In the genomic region with DNA sequence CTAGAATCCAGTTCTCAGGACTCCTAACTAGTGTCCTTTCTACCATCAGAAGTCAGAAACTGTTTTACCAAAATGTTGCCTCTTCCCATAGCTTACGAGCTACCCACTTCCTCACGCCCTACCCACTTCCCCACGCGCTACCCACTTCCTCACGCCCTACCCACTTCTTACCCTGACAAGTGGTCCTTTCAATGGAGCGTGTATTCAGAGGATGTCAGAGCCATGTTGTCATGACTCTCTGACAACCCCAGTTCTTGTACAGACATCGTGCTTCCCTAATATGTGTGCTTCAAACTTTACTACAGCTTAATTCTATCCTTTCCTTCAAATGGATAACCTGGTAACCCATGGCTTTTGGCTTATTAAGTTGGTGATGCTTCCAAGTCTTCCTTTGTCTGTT, we compare ENCODE assay signal across 9 cellular contexts.
DNase-seq lines count a peak whose midpoint lies in the region; ATAC-seq, FAIRE-seq and TF ChIP-seq lines count a peak whose summit lies in the region.
"Had no signal": no experiment of that assay in that cellular context is flagged by ENCODE, and none has a peak within 500 bp of the region (broad histone marks: within the 10 kb centered on the region; RNA-seq: fewer than 3 reads in every experiment).

No MANE protein-coding gene starts in this region.

- TF ChIP-seq CTCF in GM13976 (IDR thresholded peaks at IDR 0.05; ENCODE audit: borderline replicate concordance, control extremely low read depth, extremely low read depth, insufficient read depth, missing control alignments) (no peak), endothelial cell of umbilical vein (IDR thresholded peaks at IDR 0.05; ENCODE audit: extremely low read depth in 1 of 2, insufficient read depth in 1 of 2, low read depth in 1 of 2, low read length in 2 of 2) (no peak)

- H4K20me1 ChIP-seq in endothelial cell of umbilical vein (replicated peaks; ENCODE audit: control insufficient read depth, extremely low read depth, insufficient read depth, low read length) = no peaks in the 10 kb centered on the region

- no peaks in the 10 kb centered on the region for H3K9me3 ChIP-seq in endothelial cell of umbilical vein (replicated peaks; ENCODE audit: control insufficient read depth, insufficient read depth, low read length)

- no peak for TF ChIP-seq POLR2A in endothelial cell of umbilical vein (IDR thresholded peaks at IDR 0.05; ENCODE audit: low read depth, low read length)

- no peaks in the 10 kb centered on the region for H3K79me2 ChIP-seq in endothelial cell of umbilical vein (ENCODE audit: control insufficient read depth, insufficient read depth, low read length)

- H3K4me2 ChIP-seq in endothelial cell of umbilical vein (ENCODE audit: insufficient read depth, low read length) = no peak overlapping the region

- H2AFZ ChIP-seq in endothelial cell of umbilical vein (ENCODE audit: low read depth, low read length) = peak overlapping the region; percentile 43

- no peak for FAIRE-seq in endothelial cell of umbilical vein (lab: Jason Lieb, UNC)

- no peak overlapping the region for H3K9ac ChIP-seq in endothelial cell of umbilical vein (replicated peaks; ENCODE audit: extremely low read depth, insufficient read depth, low read length)

- ATAC-seq in GM21515 (IDR thresholded peaks at IDR 0.05; ENCODE audit: unreplicated experiment) (peak; percentile 20), HG03469 (IDR thresholded peaks at IDR 0.05; ENCODE audit: unreplicated experiment) (peak; percentile 10)

- no peak overlapping the region for H3K4me3 ChIP-seq in endothelial cell of umbilical vein (replicated peaks in 1 of 3; ENCODE audit: insufficient read depth in 1 of 3, low read depth in 1 of 3, low read length in 3 of 3)

- BruUV-seq in endothelial cell of umbilical vein (replicated peaks; lab: Mats Ljungman, UMichigan) = no TSS peak

- no peaks in the 10 kb centered on the region for H3K9me1 ChIP-seq in endothelial cell of umbilical vein (replicated peaks; ENCODE audit: control insufficient read depth, extremely low read depth, insufficient read depth, low read length)

- intact Hi-C loops in endothelial cell of umbilical vein (cut with micrococcal nuclease) = loop anchor here (1.0 to 5.0 kb wide), 2 partner anchors 323 to 453 kb away; no protein-coding TSS in a partner anchor

- POLR2A ChIA-PET in endothelial cell of umbilical vein (lab: Charles Lee) = interaction anchor here (0.7 kb wide), 1 partner anchor 313 kb away, joined by 4 read pairs; no protein-coding TSS in a partner anchor

- no peaks in the 10 kb centered on the region for H3K4me1 ChIP-seq in endothelial cell of umbilical vein (ENCODE audit: control insufficient read depth, extremely low read depth, insufficient read depth, low read length)

- in situ Hi-C loops in GM13976 (cut with MboI; ENCODE audit: low sequenced_read_pairs, unreplicated experiment) = no loop called here

- dilution Hi-C loops in endothelial cell of umbilical vein (cut with MboI; ENCODE audit: extremely low pct_ligation_motif_present, low sequenced_read_pairs) = no loop called here

- DNase-seq in GM13976 (ENCODE audit: low spot score) (peak; percentile 17), endothelial cell of umbilical vein (ENCODE audit: low read depth, low spot score) (no peak), SW 1271 (lab: John Stamatoyannopoulos, UW) (no peak), EL (no peak), SW480 (ENCODE audit: low spot score) (no peak)
- no peak for DNase-seq in stimulated activated CD8-positive, alpha-beta memory T cell treated with anti-CD3 and anti-CD28 coated beads, Interleukin-4, amount 100 ng/mL, for 48 hours
- DNase-seq: NCI-H187 had no signal

- no peaks in the 10 kb centered on the region for H3K27me3 ChIP-seq in endothelial cell of umbilical vein (ENCODE audit: control insufficient read depth in 2 of 2, insufficient read depth in 2 of 2, low read length in 2 of 2)

- CTCF ChIA-PET in endothelial cell of umbilical vein (lab: Charles Lee) = interaction anchor here (0.7 to 1.9 kb wide), 4 partner anchors 10 to 455 kb away, joined by 3 to 20 read pairs (median 4); no protein-coding TSS in a partner anchor

- no peak overlapping the region for H3K27ac ChIP-seq in endothelial cell of umbilical vein (ENCODE audit: insufficient read depth, low read depth, low read length)

- H3K36me3 ChIP-seq in endothelial cell of umbilical vein (ENCODE audit: control insufficient read depth in 2 of 2, extremely low read depth in 1 of 2, insufficient read depth in 2 of 2, low read length in 2 of 2) = no peaks in the 10 kb centered on the region

TF ChIP-seq in endothelial cell of umbilical vein, 7 proteins besides CTCF, POLR2A, EP300 and RAD21:
- TF ChIP-seq, protein P1, sequence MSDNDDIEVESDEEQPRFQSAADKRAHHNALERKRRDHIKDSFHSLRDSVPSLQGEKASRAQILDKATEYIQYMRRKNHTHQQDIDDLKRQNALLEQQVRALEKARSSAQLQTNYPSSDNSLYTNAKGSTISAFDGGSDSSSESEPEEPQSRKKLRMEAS (IDR thresholded peaks at IDR 0.05; ENCODE audit: insufficient read depth, insufficient read length) = no peak
- TF ChIP-seq FOS (IDR thresholded peaks at IDR 0.05; ENCODE audit: borderline replicate concordance, insufficient read depth, low read length) = no peak
- no peak for TF ChIP-seq JUN (IDR thresholded peaks at IDR 0.05; ENCODE audit: borderline replicate concordance, insufficient read depth, insufficient read length, low read depth)
- no peak for TF ChIP-seq MYC (IDR thresholded peaks at IDR 0.05; ENCODE audit: low read depth, low read length)
- no peak for TF ChIP-seq EZH2 (IDR thresholded peaks at IDR 0.05; ENCODE audit: borderline replicate concordance, low read depth, low read length, severe bottlenecking)
- no peak for TF ChIP-seq POLR2AphosphoS5 (IDR thresholded peaks at IDR 0.05; ENCODE audit: insufficient read depth, low read depth, low read length)
- TF ChIP-seq GATA2 (IDR thresholded peaks at IDR 0.05; ENCODE audit: insufficient read depth, insufficient read length, low read depth, low read length) = no peak
TF ChIP-seq in endothelial cell of umbilical vein: peak in this region for 0.
